ENCODE assay signal across 8 cellular contexts in genomic region chr21:43790053-43790524, GRCh38. TPM values are rescaled to one million over a fixed set of nuclear protein-coding genes. Genes with fewer than 3 reads are reported as not detected.
DNase-seq lines count a peak whose midpoint lies in the region; ATAC-seq lines count a peak whose summit lies in the region.

No MANE protein-coding gene starts in this region.

- H3K4me3 ChIP-seq in iPS-11a (ENCODE audit: low read depth, low read length) = peak overlapping the region; percentile 89

- H3K27me3 Mint-ChIP-seq in activated CD8-positive, alpha-beta T cell treated with anti-CD3 and anti-CD28 coated beads, Interleukin-2, amount 10 ng/mL, durations not matched to agents 7 days and 5 days (ENCODE audit: low read depth) = no peaks in the 10 kb centered on the region
- H3K27me3 Mint-ChIP-seq in stimulated activated naive B cell treated with anti-CD40 and anti-IgM and Interleukin-4, amounts not matched to agents 10 μg/mL and 1 μg/mL and 100 μg/mL, for 72 hours = no peaks in the 10 kb centered on the region

- peak overlapping the region; percentile 92 for H3K27ac Mint-ChIP-seq in activated CD8-positive, alpha-beta T cell treated with anti-CD3 and anti-CD28 coated beads, Interleukin-2, amount 10 ng/mL, durations not matched to agents 7 days and 5 days
- H3K27ac Mint-ChIP-seq in stimulated activated naive B cell treated with anti-CD40 and anti-IgM and Interleukin-4, amounts not matched to agents 10 μg/mL and 1 μg/mL and 100 μg/mL, for 72 hours = peak overlapping the region; percentile 93

- peaks cover 26% of the 10 kb centered on the region for H3K36me3 Mint-ChIP-seq in activated CD8-positive, alpha-beta T cell treated with anti-CD3 and anti-CD28 coated beads, Interleukin-2, amount 10 ng/mL, durations not matched to agents 7 days and 5 days (ENCODE audit: low read depth)
- H3K36me3 Mint-ChIP-seq in stimulated activated naive B cell treated with anti-CD40 and anti-IgM and Interleukin-4, amounts not matched to agents 10 μg/mL and 1 μg/mL and 100 μg/mL, for 72 hours = peaks cover 38 to 39% of the 10 kb centered on the region in 2 donors

- peak overlapping the region; percentile 96 for H3K4me3 Mint-ChIP-seq in activated CD8-positive, alpha-beta T cell treated with anti-CD3 and anti-CD28 coated beads, Interleukin-2, amount 10 ng/mL, durations not matched to agents 7 days and 5 days
- H3K4me3 Mint-ChIP-seq in stimulated activated naive B cell treated with anti-CD40 and anti-IgM and Interleukin-4, amounts not matched to agents 10 μg/mL and 1 μg/mL and 100 μg/mL, for 72 hours = peak overlapping the region; percentile 96 to 99

- DNase-seq in DMS53 (lab: John Stamatoyannopoulos, UW) (peak; percentile 28), DMS53 treated with DMSO at 0.1 percent for 48 hours (lab: John Stamatoyannopoulos, UW; ENCODE audit: unreplicated experiment) (no peak), AG08395 (ENCODE audit: low spot score) (no peak)
- no peak for DNase-seq in activated CD8-positive, alpha-beta T cell treated with anti-CD3 and anti-CD28 coated beads, Interleukin-2, amount 10 ng/mL, durations not matched to agents 7 days and 5 days
- DNase-seq in stimulated activated naive B cell treated with anti-CD40 and anti-IgM and Interleukin-4, amounts not matched to agents 10 μg/mL and 1 μg/mL and 100 μg/mL, for 72 hours = no peak

- POLR2A ChIA-PET in activated CD8-positive, alpha-beta T cell treated with anti-CD3 and anti-CD28 coated beads, Interleukin-2, amount 10 ng/mL, durations not matched to agents 7 days and 5 days (lab: Charles Lee) = interaction anchor here (1.1 to 1.8 kb wide), 3 partner anchors 10 to 221 kb away, joined by 3 to 6 read pairs (median 3); no protein-coding TSS in a partner anchor

- H3K4me1 Mint-ChIP-seq in activated CD8-positive, alpha-beta T cell treated with anti-CD3 and anti-CD28 coated beads, Interleukin-2, amount 10 ng/mL, durations not matched to agents 7 days and 5 days (ENCODE audit: low read depth) = peaks cover 22% of the 10 kb centered on the region
- peaks cover 24 to 37% of the 10 kb centered on the region in 2 donors for H3K4me1 Mint-ChIP-seq in stimulated activated naive B cell treated with anti-CD40 and anti-IgM and Interleukin-4, amounts not matched to agents 10 μg/mL and 1 μg/mL and 100 μg/mL, for 72 hours

- no peaks in the 10 kb centered on the region for H3K9me3 Mint-ChIP-seq in activated CD8-positive, alpha-beta T cell treated with anti-CD3 and anti-CD28 coated beads, Interleukin-2, amount 10 ng/mL, durations not matched to agents 7 days and 5 days (ENCODE audit: insufficient read depth)
- no peaks in the 10 kb centered on the region for H3K9me3 Mint-ChIP-seq in stimulated activated naive B cell treated with anti-CD40 and anti-IgM and Interleukin-4, amounts not matched to agents 10 μg/mL and 1 μg/mL and 100 μg/mL, for 72 hours

- ATAC-seq in activated CD8-positive, alpha-beta T cell treated with anti-CD3 and anti-CD28 coated beads, Interleukin-2, amount 10 ng/mL, durations not matched to agents 7 days and 5 days = no peak
- ATAC-seq in stimulated activated naive B cell treated with anti-CD40 and anti-IgM and Interleukin-4, amounts not matched to agents 10 μg/mL and 1 μg/mL and 100 μg/mL, for 72 hours (replicated peaks) = no peak
- ATAC-seq in HG03280 (IDR thresholded peaks at IDR 0.05; ENCODE audit: unreplicated experiment) (no peak), GM21529 (IDR thresholded peaks at IDR 0.05; ENCODE audit: unreplicated experiment) (no peak)

- CTCF ChIA-PET in activated CD8-positive, alpha-beta T cell treated with anti-CD3 and anti-CD28 coated beads, Interleukin-2, amount 10 ng/mL, durations not matched to agents 7 days and 5 days (lab: Charles Lee) = interaction anchor here (0.7 to 2.1 kb wide), 12 partner anchors 10 to 187 kb away, joined by 3 to 18 read pairs (median 4); no protein-coding TSS in a partner anchor

RNA-seq across cellular contexts. Expression of gene RRP1, which starts 0.7 kb away (rescaled TPM):
- total RNA-seq in activated CD8-positive, alpha-beta T cell treated with anti-CD3 and anti-CD28 coated beads, Interleukin-2, amount 10 ng/mL, durations not matched to agents 7 days and 5 days = 10 to 100 TPM; 32.8 to 34.4 TPM

RNA-seq across cellular contexts. Expression of gene CSTB, which starts 14.0 kb away (rescaled TPM):
- 10 to 100 TPM; 50.2 to 54.4 TPM for total RNA-seq in activated CD8-positive, alpha-beta T cell treated with anti-CD3 and anti-CD28 coated beads, Interleukin-2, amount 10 ng/mL, durations not matched to agents 7 days and 5 days
